Comparison of ENCODE assay signal across 8 cellular contexts in the genomic region with DNA sequence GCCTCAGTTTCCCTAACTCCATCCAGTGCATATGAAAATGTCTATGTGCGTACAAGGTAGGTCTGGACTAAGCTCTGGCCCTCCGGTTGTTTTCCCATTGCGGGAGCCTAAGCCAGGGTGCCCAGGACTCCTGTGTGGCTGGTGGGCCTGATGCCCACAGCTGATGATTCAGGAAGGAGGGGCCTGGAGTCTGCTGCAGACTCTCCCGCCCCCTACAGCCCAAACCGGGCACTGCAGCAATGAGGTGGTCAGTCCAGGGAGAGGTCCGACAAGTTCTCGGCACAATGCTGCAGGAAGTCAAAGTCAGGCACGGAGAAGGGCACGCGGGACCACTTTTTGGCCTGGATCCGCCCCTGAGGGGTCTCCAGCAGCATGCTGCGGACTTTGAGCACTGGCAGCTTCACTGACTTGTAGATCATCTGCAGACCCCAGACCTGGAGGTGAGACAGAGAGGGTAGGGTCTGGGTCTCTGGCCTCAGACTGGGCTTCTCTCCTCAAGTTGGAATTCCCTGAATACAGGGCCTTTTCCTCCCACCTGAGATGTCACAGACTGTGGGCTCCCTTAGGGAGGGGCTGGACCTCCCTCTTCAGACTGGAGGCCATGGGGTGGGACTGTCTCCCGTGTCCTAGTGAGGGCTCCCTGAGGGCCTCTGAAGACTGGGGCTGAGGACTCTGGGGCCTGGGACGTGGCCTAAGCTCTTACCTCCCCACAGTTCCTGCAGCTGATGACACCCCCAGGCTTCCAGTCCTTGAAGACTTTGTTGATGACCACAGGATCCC. TPM values are rescaled to one million over a fixed set of nuclear protein-coding genes. Genes with fewer than 3 reads are reported as not detected.
DNase-seq lines count a peak whose midpoint lies in the region; ATAC-seq and TF ChIP-seq lines count a peak whose summit lies in the region.

No MANE protein-coding gene starts in this region.

- H3K4ac ChIP-seq in H9 (ENCODE audit: low read depth, low read length) (no peak overlapping the region), trophoblast cell (ENCODE audit: low read depth, low read length) (no peak overlapping the region)

- no peak overlapping the region for H3K4me3 ChIP-seq in BLaER1 treated with 17β-estradiol and CSF1 and Interleukin-3, amounts not matched to agents 10 nM and 100 nM
- H3K4me3 ChIP-seq in trophoblast cell (ENCODE audit: low read depth, low read length) = no peak overlapping the region
- H3K4me3 ChIP-seq in vagina = no peak overlapping the region

- H3K9ac ChIP-seq in BLaER1 treated with 17β-estradiol and CSF1 and Interleukin-3, amounts not matched to agents 10 nM and 100 nM = peak overlapping the region in 3 of 11 experiments; percentile 39 to 50 (median 45); a peak in 4 of 22 replicates
- no peak overlapping the region for H3K9ac ChIP-seq in H9 (ENCODE audit: extremely low read depth, insufficient read length, low read length)
- no peak overlapping the region for H3K9ac ChIP-seq in trophoblast cell (ENCODE audit: low read length)

- peaks cover 27% of the 10 kb centered on the region for H3K27me3 Mint-ChIP-seq in H9 (ENCODE audit: low read depth)

- H3K27me3 ChIP-seq in BLaER1 treated with 17β-estradiol and CSF1 and Interleukin-3, amounts not matched to agents 10 nM and 100 nM = peaks cover 16 to 27% (median 16%) of the 10 kb centered on the region in 11 experiments
- peaks cover 12% of the 10 kb centered on the region; the same call in 1 of the 2 replicates for H3K27me3 ChIP-seq in H9 (ENCODE audit: insufficient read depth, low read length)
- H3K27me3 ChIP-seq in trophoblast cell (ENCODE audit: insufficient read depth, low read length) = peaks cover 15% of the 10 kb centered on the region
- H3K27me3 ChIP-seq in vagina = no peaks in the 10 kb centered on the region

- CTCF ChIA-PET in RWPE1 (lab: Yijun Ruan, JAX) = interaction anchor here (0.5 to 1.2 kb wide), 17 partner anchors 9 to 591 kb away, joined by 3 to 6 read pairs (median 3); partner anchors contain the start of gene DHX58

- H4K8ac ChIP-seq in H9 (replicated peaks; ENCODE audit: insufficient read length, low read depth, low read length) (no peak overlapping the region), trophoblast cell (ENCODE audit: low read depth, low read length) (no peak overlapping the region)

- H3K23ac ChIP-seq in H9 (ENCODE audit: insufficient read length, low read depth, low read length) (no peak overlapping the region), trophoblast cell (ENCODE audit: low read length) (no peak overlapping the region)

- peaks cover 0 to 17% (median 0%) of the 10 kb centered on the region in 11 experiments; a peak in 3 of 22 replicates for H3K36me3 ChIP-seq in BLaER1 treated with 17β-estradiol and CSF1 and Interleukin-3, amounts not matched to agents 10 nM and 100 nM
- H3K36me3 ChIP-seq in trophoblast cell (ENCODE audit: control insufficient read depth in 1 of 2, insufficient read depth in 2 of 2, low read length in 2 of 2) = no peaks in the 10 kb centered on the region
- peaks cover 0 to 8% of the 10 kb centered on the region in 2 donors for H3K36me3 ChIP-seq in vagina

- no peak for ATAC-seq in GM18502 (IDR thresholded peaks at IDR 0.05; ENCODE audit: poor library complexity, unreplicated experiment)

- no peak overlapping the region for H2BK12ac ChIP-seq in H9 (ENCODE audit: insufficient read length, low read depth, low read length)
- no peak overlapping the region for H2BK12ac ChIP-seq in trophoblast cell (ENCODE audit: low read length)

- H3K79me2 ChIP-seq in H9 (ENCODE audit: insufficient read depth, low read length) (no peaks in the 10 kb centered on the region), trophoblast cell (ENCODE audit: control insufficient read depth, insufficient read depth, low read length, poor library complexity) (no peaks in the 10 kb centered on the region)

- H2BK20ac ChIP-seq in H9 (ENCODE audit: low read depth, low read length, poor library complexity, severe bottlenecking) = no peak overlapping the region

- H3K79me1 ChIP-seq in H9 (ENCODE audit: insufficient read depth, low read depth, low read length, poor library complexity, severe bottlenecking) = no peaks in the 10 kb centered on the region
- H3K79me1 ChIP-seq in trophoblast cell (ENCODE audit: low read length) = no peaks in the 10 kb centered on the region

- H2BK5ac ChIP-seq in H9 (ENCODE audit: insufficient read length, low read length) (no peak overlapping the region), trophoblast cell (ENCODE audit: low read depth, low read length, poor library complexity) (no peak overlapping the region)

- H3K14ac ChIP-seq in H9 (ENCODE audit: insufficient read depth, low read length) (no peak overlapping the region), trophoblast cell (ENCODE audit: low read length) (no peak overlapping the region)

- peak; percentile 96 for DNase-seq in H9
- DNase-seq in RWPE1 (ENCODE audit: low spot score) = peak; percentile 61
- DNase-seq in activated effector memory CD4-positive, alpha-beta T cell treated with anti-CD3 and anti-CD28 coated beads, Interleukin-2, amount 50 U/mL, for 16 hours = peak; percentile 87
- peak; percentile 73 for DNase-seq in germinal center (ENCODE audit: low spot score)
- DNase-seq in trophoblast cell = peak; percentile 67 to 87
- no peak for DNase-seq in vagina (ENCODE audit: extremely low spot score in 2 of 2)

- TF ChIP-seq CTCF in H9 (conservative IDR thresholded peaks at IDR 0.05) (peak; percentile 99), RWPE1 (conservative IDR thresholded peaks at IDR 0.05; ENCODE audit: low read depth) (peak; percentile 71), vagina (IDR thresholded peaks at IDR 0.05) (peak; percentile 22 to 44 (median 42))

- H2BK120ac ChIP-seq in H9 (ENCODE audit: low read depth, low read length, poor library complexity, severe bottlenecking) (no peak overlapping the region), trophoblast cell (ENCODE audit: insufficient read depth, low read length, poor library complexity) (no peak overlapping the region)

- H3K4me2 ChIP-seq in BLaER1 treated with 17β-estradiol and CSF1 and Interleukin-3, amounts not matched to agents 10 nM and 100 nM = peak overlapping the region; percentile 28 to 77 (median 55); a peak in 20 of 22 replicates
- H3K4me2 ChIP-seq in H9 (ENCODE audit: insufficient read depth, insufficient read length, low read length) = no peak overlapping the region
- no peak overlapping the region for H3K4me2 ChIP-seq in trophoblast cell (ENCODE audit: low read length)

- peaks cover 8 to 27% (median 23%) of the 10 kb centered on the region in 10 experiments for H3K4me1 ChIP-seq in BLaER1 treated with 17β-estradiol and CSF1 and Interleukin-3, amounts not matched to agents 10 nM and 100 nM
- no peaks in the 10 kb centered on the region for H3K4me1 ChIP-seq in H9 (ENCODE audit: insufficient read depth, low read length)
- H3K4me1 ChIP-seq in trophoblast cell (ENCODE audit: control insufficient read depth in 1 of 2, insufficient read depth in 2 of 2, low read length in 2 of 2) = peaks cover 0 to 2% of the 10 kb centered on the region in 2 experiments
- peaks cover 16% of the 10 kb centered on the region for H3K4me1 ChIP-seq in vagina

- no peak overlapping the region for H3K27ac ChIP-seq in BLaER1 treated with 17β-estradiol and CSF1 and Interleukin-3, amounts not matched to agents 10 nM and 100 nM
- H3K27ac ChIP-seq in H9 (ENCODE audit: insufficient read length, low read depth, low read length) = no peak overlapping the region
- H3K27ac ChIP-seq in RWPE1 = no peak overlapping the region
- H3K27ac ChIP-seq in trophoblast cell (ENCODE audit: low read depth, low read length) = no peak overlapping the region
- no peak overlapping the region for H3K27ac ChIP-seq in vagina

- H4K20me1 ChIP-seq in BLaER1 treated with 17β-estradiol and CSF1 and Interleukin-3, amounts not matched to agents 10 nM and 100 nM = 0 out of 22 replicates have a peak, but pooled peaks cover 0 to 7% (median 0%) of the 10 kb centered on the region in 11 experiments
- H4K20me1 ChIP-seq in H9 (ENCODE audit: control insufficient read depth, insufficient read depth, insufficient read length) = no peaks in the 10 kb centered on the region

- no peaks in the 10 kb centered on the region for H3K36me3 Mint-ChIP-seq in H9 (ENCODE audit: insufficient read depth in 1 of 3, low read depth in 3 of 3)

- no peak overlapping the region for H3T11ph ChIP-seq in H9 (ENCODE audit: low read length)

- H2BK15ac ChIP-seq in H9 (ENCODE audit: low read depth, low read length) = no peak overlapping the region

- TF ChIP-seq POLR2A in vagina (IDR thresholded peaks at IDR 0.05) = no peak

- H3K18ac ChIP-seq in H9 (ENCODE audit: insufficient read length, low read depth, low read length) (no peak overlapping the region), trophoblast cell (ENCODE audit: low read length) (no peak overlapping the region)

- H3K27ac Mint-ChIP-seq in H9 = no peak overlapping the region

- H3K56ac ChIP-seq in H9 (ENCODE audit: insufficient read length, low read depth, low read length) = no peak overlapping the region

- no CpG with 5 or more reads among the region's 14 CpGs for WGBS in H9 (ENCODE audit: extremely low coverage, insufficient read length, low lambda C conversion rate)
- WGBS in trophoblast cell (ENCODE audit: extremely low coverage, insufficient coverage, insufficient read length) = no CpG with 5 or more reads among the region's 14 CpGs

- POLR2A ChIA-PET in RWPE1 (lab: Yijun Ruan, JAX; ENCODE audit: low non-redundant PET) = no interaction called here

- no peak overlapping the region for H4K91ac ChIP-seq in H9 (ENCODE audit: insufficient read length, low read depth, low read length)
- H4K91ac ChIP-seq in trophoblast cell (ENCODE audit: low read depth, low read length) = no peak overlapping the region

- H4K5ac ChIP-seq in H9 (ENCODE audit: insufficient read length, low read depth, low read length) = no peak overlapping the region

- no peaks in the 10 kb centered on the region for H3K9me3 ChIP-seq in BLaER1 treated with 17β-estradiol and CSF1 and Interleukin-3, amounts not matched to agents 10 nM and 100 nM (replicated peaks in 1 of 11)
- no peaks in the 10 kb centered on the region for H3K9me3 ChIP-seq in H9 (ENCODE audit: control insufficient read depth, low read depth, low read length)
- H3K9me3 ChIP-seq in trophoblast cell (ENCODE audit: insufficient read depth, low read depth, low read length) = peaks cover 2% of the 10 kb centered on the region
- H3K9me3 ChIP-seq in vagina = no peaks in the 10 kb centered on the region

- peaks cover 21 to 32% of the 10 kb centered on the region in 2 experiments for H3K4me1 Mint-ChIP-seq in H9

- H2AFZ ChIP-seq in H9 (ENCODE audit: low read length) (no peak overlapping the region), trophoblast cell (ENCODE audit: insufficient read depth, low read length, poor library complexity) (no peak overlapping the region)

- H4K12ac ChIP-seq in trophoblast cell (ENCODE audit: low read depth, low read length) = no peak overlapping the region

- H3K4me3 Mint-ChIP-seq in H9 = no peak overlapping the region

- peaks cover 9% of the 10 kb centered on the region for H3K23me2 ChIP-seq in H9 (ENCODE audit: insufficient read length, low read depth, low read length, poor library complexity, severe bottlenecking)

- intact Hi-C loops in vagina (cut with DNase I) = no loop called here

- no peak overlapping the region for H2AK5ac ChIP-seq in H9 (ENCODE audit: insufficient read length, low read length)
- no peak overlapping the region for H2AK5ac ChIP-seq in trophoblast cell (ENCODE audit: low read length)

- H3K9me3 Mint-ChIP-seq in H9 = no peaks in the 10 kb centered on the region

RNA-seq across cellular contexts. Expression of gene ZNF385C, which starts 3.4 kb away (rescaled TPM):
- total RNA-seq in H9 (2021) = 2.8 and 3.1 TPM in 2 replicates
- 0.26 and 0.36 TPM in 2 replicates for polyA plus RNA-seq in trophoblast cell (2013)
- 0.49 TPM for total RNA-seq in vagina

RNA-seq across cellular contexts. Expression of gene DHX58, which starts 10.8 kb away (rescaled TPM):
- total RNA-seq in H9 (2021) (3.9 and 4.5 TPM in 2 replicates), vagina (8.1 TPM)
- 0.10 and 0.22 TPM in 2 replicates for polyA plus RNA-seq in trophoblast cell (2013)

RNA-seq across cellular contexts. Expression of gene KAT2A, which starts 19.5 kb away (rescaled TPM):
- total RNA-seq in H9 (2021) (39.1 and 43.5 TPM in 2 replicates), vagina (63.1 TPM)
- 14.5 and 14.6 TPM in 2 replicates for polyA plus RNA-seq in trophoblast cell (2013)

RNA-seq across cellular contexts. Expression of gene HSPB9, which starts 20.9 kb away (rescaled TPM):
- total RNA-seq in H9 (2021) (0.15 and 0.18 TPM in 2 replicates), vagina (1.2 TPM)
- polyA plus RNA-seq in trophoblast cell (2013) = 0.01 and 0.03 TPM in 2 replicates

RNA-seq across cellular contexts. Expression of gene C17orf113, which starts 51.3 kb away (rescaled TPM):
- total RNA-seq in H9 (2021) (1.0 and 1.2 TPM in 2 replicates), vagina (0.49 TPM)
- 0.34 and 0.37 TPM in 2 replicates for polyA plus RNA-seq in trophoblast cell (2013)

Comparison
In these comparisons a context has a peak if more than half of its experiments do, and no peak if none do; other contexts are left out.
1. H3K4me2 ChIP-seq: peak in BLaER1 treated with 17β-estradiol and CSF1 and Interleukin-3, amounts not matched to agents 10 nM and 100 nM (11 of 11); none in H9 (single experiment) and trophoblast cell (single experiment).
2. DNase-seq: peak in H9 (single experiment), RWPE1 (single experiment), activated effector memory CD4-positive, alpha-beta T cell treated with anti-CD3 and anti-CD28 coated beads, Interleukin-2, amount 50 U/mL, for 16 hours (single experiment), germinal center (single experiment) and trophoblast cell (2 of 2); none in vagina (0 of 2).
3. CTCF ChIP-seq: peak in every context shown above with its lines; median percentile 99 in H9; 71 in RWPE1; 42 in vagina.